Comparison of ENCODE assay signal across 8 cellular contexts in genomic region chrX:18424482-18425198, GRCh38. TPM values are rescaled to one million over a fixed set of nuclear protein-coding genes. Genes with fewer than 3 reads are reported as not detected.
DNase-seq lines count a peak whose midpoint lies in the region; ATAC-seq and TF ChIP-seq lines count a peak whose summit lies in the region.

No MANE protein-coding gene starts in this region.

- H3K4me1 ChIP-seq in GM23248 (ENCODE audit: insufficient read depth) (peaks cover 17% of the 10 kb centered on the region), vagina (no peaks in the 10 kb centered on the region)
- H3K4me1 ChIP-seq in naive thymus-derived CD4-positive, alpha-beta T cell (ENCODE audit: control insufficient read depth in 2 of 2, insufficient read depth in 2 of 2, low read length in 2 of 2) = peaks cover 0 to 5% of the 10 kb centered on the region in 2 donors

- H3K9me3 ChIP-seq in GM23248 (ENCODE audit: low read depth) (no peaks in the 10 kb centered on the region), vagina (no peaks in the 10 kb centered on the region)
- no peaks in the 10 kb centered on the region for H3K9me3 ChIP-seq in naive thymus-derived CD4-positive, alpha-beta T cell (ENCODE audit: control insufficient read depth in 2 of 3, low read length in 3 of 3)

- H3K27ac ChIP-seq in GM23248 = peak overlapping the region; percentile 58
- peak overlapping the region; percentile 61 for H3K27ac ChIP-seq in naive thymus-derived CD4-positive, alpha-beta T cell (ENCODE audit: low read depth, low read length)
- H3K27ac ChIP-seq in vagina = peak overlapping the region; percentile 65

- H3K27me3 ChIP-seq in GM23248 (replicated peaks; ENCODE audit: insufficient read depth) (no peaks in the 10 kb centered on the region), vagina (no peaks in the 10 kb centered on the region)
- H3K27me3 ChIP-seq in naive thymus-derived CD4-positive, alpha-beta T cell (ENCODE audit: control insufficient read depth in 2 of 2, insufficient read depth in 2 of 2, low read length in 2 of 2) = no peaks in the 10 kb centered on the region

- peak overlapping the region; percentile 62 for H3K4me2 ChIP-seq in GM23248 (ENCODE audit: unreplicated experiment)

- TF ChIP-seq POLR2A in vagina (IDR thresholded peaks at IDR 0.05) = no peak

- peaks cover 4% of the 10 kb centered on the region; the same call in 1 of the 2 replicates for H3F3A ChIP-seq in GM23248 (ENCODE audit: insufficient read depth)

- peak overlapping the region; percentile 92 for H2AFZ ChIP-seq in GM23248

- H3K9ac ChIP-seq in GM23248 = peak overlapping the region; percentile 76

- POLR2A ChIA-PET in naive thymus-derived CD4-positive, alpha-beta T cell (lab: Charles Lee) = interaction anchor here (0.8 to 1.0 kb wide), 3 partner anchors 70 to 462 kb away, joined by 3 read pairs; partner anchors contain the start of gene SCML2

- CTCF ChIA-PET in naive thymus-derived CD4-positive, alpha-beta T cell (lab: Charles Lee) = interaction anchor here (0.5 kb wide), 1 partner anchor 885 kb away, joined by 3 read pairs; no protein-coding TSS in a partner anchor

- no peaks in the 10 kb centered on the region for H3K36me3 ChIP-seq in GM23248 (ENCODE audit: low read depth)
- peaks cover 0 to 4% (median 0%) of the 10 kb centered on the region in 3 experiments for H3K36me3 ChIP-seq in naive thymus-derived CD4-positive, alpha-beta T cell (ENCODE audit: control insufficient read depth in 2 of 3, insufficient read depth in 3 of 3, low read length in 3 of 3)
- H3K36me3 ChIP-seq in vagina = no peaks in the 10 kb centered on the region

- H3K9me3 Mint-ChIP-seq in naive thymus-derived CD4-positive, alpha-beta T cell = no peaks in the 10 kb centered on the region

- in situ Hi-C loops in GM23248 (cut with MboI) = no loop called here

- H3K4me1 Mint-ChIP-seq in naive thymus-derived CD4-positive, alpha-beta T cell = peaks cover 5 to 25% (median 13%) of the 10 kb centered on the region in 7 donors

- H3K4me3 Mint-ChIP-seq in naive thymus-derived CD4-positive, alpha-beta T cell = peak overlapping the region; percentile 79 to 95 (median 89)

- intact Hi-C loops in naive thymus-derived CD4-positive, alpha-beta T cell (cut with micrococcal nuclease) = loop anchor here (1.0 to 10.0 kb wide), 19 partner anchors 34 to 1840 kb away; partner anchors contain the start of genes PHKA2 (in 2 of the 2), SCML1 (in 2 of the 2), SCML2 (in 2 of the 2) and BCLAF3 (in 1 of the 2)
- intact Hi-C loops in vagina (cut with DNase I) = no loop called here

- ATAC-seq in naive thymus-derived CD4-positive, alpha-beta T cell = no peak
- ATAC-seq in HG02588 (IDR thresholded peaks at IDR 0.05; ENCODE audit: unreplicated experiment) = no peak

- peak; percentile 49 for DNase-seq in D341Med (ENCODE audit: low spot score)
- peak; percentile 61 for DNase-seq in GM23248
- DNase-seq in NCI-H345 (lab: John Stamatoyannopoulos, UW) = peak; percentile 55
- DNase-seq in activated T-cell treated with anti-CD3 and anti-CD28 coated beads, Interleukin-2, amount 50 U/mL, for 1 hour = peak; percentile 34
- DNase-seq in fibroblast of gingiva (ENCODE audit: low read depth) = peak; percentile 10
- DNase-seq in naive thymus-derived CD4-positive, alpha-beta T cell = peak in 7 of 9 donors; percentile 4 to 26 (median 15)
- DNase-seq in vagina (ENCODE audit: extremely low spot score in 2 of 2) = no peak

- WGBS in GM23248 (ENCODE audit: low coverage in 1 of 2, low lambda C conversion rate in 2 of 2, missing lambda C conversion rate in 2 of 2), 2 experiments = 0 to 3% methylated on average over 10 to 26 of the region's 28 CpGs

- peaks cover 0 to 25% (median 0%) of the 10 kb centered on the region in 5 donors for H3K27me3 Mint-ChIP-seq in naive thymus-derived CD4-positive, alpha-beta T cell

- peak overlapping the region; percentile 69 to 92 (median 90) for H3K27ac Mint-ChIP-seq in naive thymus-derived CD4-positive, alpha-beta T cell

- no peaks in the 10 kb centered on the region for H4K20me1 ChIP-seq in GM23248 (ENCODE audit: insufficient read depth)

- no peak for TF ChIP-seq CTCF in vagina (IDR thresholded peaks at IDR 0.05)

- H3K36me3 Mint-ChIP-seq in naive thymus-derived CD4-positive, alpha-beta T cell = no peaks in the 10 kb centered on the region

- H3K9me2 ChIP-seq in GM23248 (ENCODE audit: insufficient read depth) = no peaks in the 10 kb centered on the region

- 0 out of 2 replicates have a peak, but pooled peaks cover 10% of the 10 kb centered on the region for H3K79me2 ChIP-seq in GM23248 (ENCODE audit: insufficient read depth)

- peak overlapping the region; percentile 88 for H3K4me3 ChIP-seq in GM23248
- H3K4me3 ChIP-seq in naive thymus-derived CD4-positive, alpha-beta T cell (ENCODE audit: low read length) = peak overlapping the region; percentile 77
- peak overlapping the region; percentile 65 to 80 for H3K4me3 ChIP-seq in vagina

RNA-seq across cellular contexts. Expression of gene CDKL5, which starts 0.8 kb away (rescaled TPM):
- 2.0 and 3.0 TPM in 2 replicates for total RNA-seq in GM23248 (2014; rRNA removed; shearing (Covaris generic))
- 1.8 and 2.2 TPM in 2 replicates for polyA plus RNA-seq in GM23248 (2016; fragmentation: Nextera tagmentation; extraction: Ambion mirVana)
- total RNA-seq in naive thymus-derived CD4-positive, alpha-beta T cell = 1 to 10 TPM; 1.2 to 7.0 (median 5.8) TPM
- 1 to 10 TPM; 1.9 to 2.3 TPM for polyA plus RNA-seq in naive thymus-derived CD4-positive, alpha-beta T cell
- total RNA-seq in vagina = 9.1 TPM

Comparison
In these comparisons a context has a peak if more than half of its experiments do, and no peak if none do; other contexts are left out.
1. DNase-seq: peak in D341Med (single experiment), GM23248 (single experiment), NCI-H345 (single experiment), activated T-cell treated with anti-CD3 and anti-CD28 coated beads, Interleukin-2, amount 50 U/mL, for 1 hour (single experiment), fibroblast of gingiva (single experiment) and naive thymus-derived CD4-positive, alpha-beta T cell (7 of 9); none in vagina (0 of 2).
2. Peak in every context shown above with its lines, with median percentiles within 50 percentile points of each other: H3K27ac ChIP-seq and H3K4me3 ChIP-seq.